Comparison of ENCODE assay signal across 7 cellular contexts in the genomic region with DNA sequence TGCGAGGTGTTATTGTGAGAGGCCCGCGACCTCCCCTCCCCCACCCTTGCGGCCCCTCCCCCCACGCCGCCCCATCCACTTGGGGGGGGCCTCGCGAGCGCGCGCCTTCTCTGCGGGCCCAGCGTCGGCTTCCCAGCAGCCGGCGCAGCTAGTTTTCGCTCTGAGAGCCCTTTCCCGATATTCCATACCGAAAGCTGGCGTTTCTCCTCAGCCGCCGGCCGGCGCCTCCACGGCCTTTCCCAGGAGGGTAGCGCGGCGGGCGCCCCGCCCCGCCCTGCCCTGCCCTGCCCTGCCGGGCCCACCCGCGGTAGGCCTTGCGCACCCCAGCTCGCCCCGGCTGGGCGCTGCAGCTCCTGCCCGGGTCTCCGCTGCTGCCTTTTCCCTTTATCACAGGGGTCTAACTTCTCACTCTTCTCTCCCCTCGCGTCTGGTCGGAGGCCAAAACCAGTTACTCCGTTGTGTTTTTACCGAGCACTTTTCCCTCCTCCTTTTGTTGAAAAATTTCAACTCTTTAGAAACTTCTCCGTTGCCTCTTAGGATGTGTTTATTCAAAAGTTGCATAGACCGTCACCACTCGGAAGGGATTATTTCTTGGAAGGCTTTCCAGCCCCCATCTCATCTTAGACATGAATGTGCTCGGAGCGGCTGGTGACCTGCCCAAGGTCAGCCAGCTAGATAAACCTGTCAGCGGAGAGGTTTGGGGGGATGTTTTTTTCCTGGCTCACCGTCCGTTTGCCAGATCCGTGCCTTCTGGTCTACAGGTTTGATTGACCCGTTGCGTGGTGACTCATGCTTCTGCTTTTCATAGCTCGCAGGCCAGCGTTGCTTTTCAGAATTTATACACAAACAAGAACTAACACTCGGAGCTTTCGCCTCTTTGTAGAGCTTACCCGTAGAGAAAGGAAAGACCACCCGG. TPM values are rescaled to one million over a fixed set of nuclear protein-coding genes. Genes with fewer than 3 reads are reported as not detected.
A peak's percentile ranks its signal among the peaks of the same experiment; 100 is the strongest.
DNase-seq lines count a peak whose midpoint lies in the region; ATAC-seq and TF ChIP-seq lines count a peak whose summit lies in the region.

No MANE protein-coding gene starts in this region.

- peaks cover 0 to 7% (median 6%) of the 10 kb centered on the region in 3 donors for H3K36me3 ChIP-seq in skeletal muscle tissue (ENCODE audit: control insufficient read depth in 3 of 3, insufficient read depth in 3 of 3, low read length in 3 of 3)

- peaks cover 25% of the 10 kb centered on the region for H3K36me3 Mint-ChIP-seq in T-helper 2 cell treated with Interferon-gamma antibody and Interleukin-4, amounts not matched to agents 5 μg/mL and 100 μg/mL, for 36 hours (ENCODE audit: low read depth)
- peaks cover 0 to 4% (median 0%) of the 10 kb centered on the region in 3 donors for H3K36me3 Mint-ChIP-seq in immature natural killer cell

- H3K9me3 ChIP-seq in skeletal muscle tissue (ENCODE audit: control insufficient read depth in 3 of 3, low read length in 3 of 3) = no peaks in the 10 kb centered on the region

- H3K4me1 Mint-ChIP-seq in T-helper 2 cell treated with Interferon-gamma antibody and Interleukin-4, amounts not matched to agents 5 μg/mL and 100 μg/mL, for 36 hours (ENCODE audit: low read depth) = peaks cover 27% of the 10 kb centered on the region
- H3K4me1 Mint-ChIP-seq in immature natural killer cell = peaks cover 41 to 52% of the 10 kb centered on the region in 2 donors

- no peaks in the 10 kb centered on the region for H3K27me3 ChIP-seq in skeletal muscle tissue (ENCODE audit: control insufficient read depth in 3 of 3, insufficient read depth in 3 of 3, low read length in 3 of 3)

- H3K4me3 Mint-ChIP-seq in T-helper 2 cell treated with Interferon-gamma antibody and Interleukin-4, amounts not matched to agents 5 μg/mL and 100 μg/mL, for 36 hours = peak overlapping the region; percentile 96
- peak overlapping the region; percentile 93 to 99 (median 99) for H3K4me3 Mint-ChIP-seq in immature natural killer cell

- DNase-seq in GM12864 (ENCODE audit: low read depth) (peak; percentile 33), HuH-7.5 (ENCODE audit: low spot score) (peak; percentile 49), immature natural killer cell (peak in 2 of 3 donors; percentile 9 to 10)
- peak; percentile 24 for DNase-seq in T-helper 2 cell treated with Interferon-gamma antibody and Interleukin-4, amounts not matched to agents 5 μg/mL and 100 μg/mL, for 36 hours (ENCODE audit: low spot score)
- DNase-seq in central memory CD4-positive, alpha-beta T cell = peak; percentile 20

- peak; percentile 43 for ATAC-seq in GM21737 (IDR thresholded peaks at IDR 0.05; ENCODE audit: unreplicated experiment)

- H3K9me3 Mint-ChIP-seq in T-helper 2 cell treated with Interferon-gamma antibody and Interleukin-4, amounts not matched to agents 5 μg/mL and 100 μg/mL, for 36 hours = no peaks in the 10 kb centered on the region
- H3K9me3 Mint-ChIP-seq in immature natural killer cell = no peaks in the 10 kb centered on the region

- H3K27me3 Mint-ChIP-seq in T-helper 2 cell treated with Interferon-gamma antibody and Interleukin-4, amounts not matched to agents 5 μg/mL and 100 μg/mL, for 36 hours (ENCODE audit: low read depth) = peaks cover 18% of the 10 kb centered on the region
- H3K27me3 Mint-ChIP-seq in immature natural killer cell (ENCODE audit: low read depth in 3 of 3) = peaks cover 11 to 35% (median 13%) of the 10 kb centered on the region in 3 donors

- H3K27ac ChIP-seq in skeletal muscle tissue (ENCODE audit: low read depth, low read length) = peak overlapping the region; percentile 87

- no peak for TF ChIP-seq CTCF in GM12864 (IDR thresholded peaks at IDR 0.05; ENCODE audit: low read depth, low read length, missing control alignments)

- peak overlapping the region; percentile 78 for H3K4me3 ChIP-seq in GM12864 (ENCODE audit: low read depth, low read length)
- H3K4me3 ChIP-seq in skeletal muscle tissue (ENCODE audit: low read length in 3 of 3) = peak overlapping the region; percentile 90 to 98 (median 92)

- H3K27ac Mint-ChIP-seq in T-helper 2 cell treated with Interferon-gamma antibody and Interleukin-4, amounts not matched to agents 5 μg/mL and 100 μg/mL, for 36 hours = peak overlapping the region; percentile 92
- H3K27ac Mint-ChIP-seq in immature natural killer cell = peak overlapping the region; percentile 84 to 99 (median 95)

- peaks cover 22 to 41% (median 22%) of the 10 kb centered on the region in 3 donors for H3K4me1 ChIP-seq in skeletal muscle tissue (ENCODE audit: control insufficient read depth in 3 of 3, insufficient read depth in 3 of 3, low read length in 3 of 3)

- H3K9ac ChIP-seq in skeletal muscle tissue (ENCODE audit: low read depth in 1 of 3, low read length in 3 of 3) = peak overlapping the region; percentile 81 to 86 (median 86)

RNA-seq across cellular contexts. Expression of gene PAFAH1B2, which starts 0.6 kb away (rescaled TPM):
- polyA plus RNA-seq in immature natural killer cell = 10 to 100 TPM; 16.0 to 23.7 (median 17.5) TPM
- total RNA-seq in skeletal muscle tissue = 75.2 TPM

RNA-seq across cellular contexts. Expression of gene SIDT2, which starts 33.8 kb away (rescaled TPM):
- polyA plus RNA-seq in immature natural killer cell = 1 to 10 TPM; 1.6 to 4.7 (median 1.7) TPM
- total RNA-seq in skeletal muscle tissue = 16.2 TPM

RNA-seq across cellular contexts. Expression of gene SIK3, which starts 46.5 kb away (rescaled TPM):
- polyA plus RNA-seq in immature natural killer cell = 10 to 100 TPM in 2 of 3 donors, 1 to 10 TPM in 1; 3.7 to 26.2 (median 16.5) TPM
- 21.4 TPM for total RNA-seq in skeletal muscle tissue

RNA-seq across cellular contexts. Expression of gene TAGLN, which starts 54.4 kb away (rescaled TPM):
- under 1 TPM; 0.08 to 0.40 (median 0.09) TPM for polyA plus RNA-seq in immature natural killer cell
- 103 TPM for total RNA-seq in skeletal muscle tissue

Comparison
In these comparisons a context has a peak if more than half of its experiments do, and no peak if none do; other contexts are left out.
1. Peak in every context shown above with its lines: DNase-seq, ATAC-seq, H3K4me3 ChIP-seq and H3K27ac ChIP-seq.